6 cellular contexts compared by ENCODE assay signal in the genomic region with DNA sequence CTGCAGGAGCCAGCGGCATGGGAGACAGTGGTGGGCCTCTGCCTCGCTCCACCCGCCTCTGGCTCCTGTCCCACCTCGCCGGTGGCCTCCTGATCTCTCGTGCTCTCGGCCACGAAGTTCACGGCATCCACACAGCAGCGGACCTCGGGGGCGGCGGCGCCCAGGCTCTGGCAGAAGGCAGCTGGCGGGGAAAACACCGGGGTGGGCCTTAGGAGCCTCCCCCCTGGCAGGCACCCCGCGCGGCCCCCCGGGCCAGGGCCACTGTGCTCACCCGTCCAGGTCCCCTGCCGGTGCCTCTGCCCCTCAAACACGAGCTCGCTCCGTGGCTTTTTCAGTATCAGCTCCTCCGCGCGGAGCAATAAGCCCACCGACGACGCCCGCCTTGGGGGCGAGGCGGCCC. TPM values are rescaled to one million over a fixed set of nuclear protein-coding genes. Genes with fewer than 3 reads are reported as not detected.
A peak's percentile ranks its signal among the peaks of the same experiment; 100 is the strongest.
DNase-seq lines count a peak whose midpoint lies in the region; ATAC-seq and TF ChIP-seq lines count a peak whose summit lies in the region.

No MANE protein-coding gene starts in this region.

- no peak for DNase-seq in activated T-cell treated with anti-CD3 and anti-CD28 coated beads, Interleukin-2, amount 50 U/mL, for 72 hours
- DNase-seq in activated T-cell treated with anti-CD3 and anti-CD28 coated beads, Interleukin-2, amount 50 U/mL, for 48 hours, result no peak
- peak; percentile 48 for DNase-seq in glutamatergic neuron
- DNase-seq in tibial artery, result no peak
- no peak for DNase-seq in NCI-H446 treated with DMSO at 0.1 percent for 48 hours (lab: John Stamatoyannopoulos, UW)
- no peak for DNase-seq in AML-193 (lab: John Stamatoyannopoulos, UW)

- H3K36me3 ChIP-seq in tibial artery, result peaks cover 30 to 38% (median 34%) of the 10 kb centered on the region in 3 donors

- peaks cover 0 to 7% of the 10 kb centered on the region in 2 donors for H3K36me3 Mint-ChIP-seq in activated T-cell treated with anti-CD3 and anti-CD28 coated beads, Interleukin-2, amount 50 U/mL, for 72 hours (ENCODE audit: insufficient read depth in 2 of 2)
- H3K36me3 Mint-ChIP-seq in glutamatergic neuron (ENCODE audit: unreplicated experiment), result no peaks in the 10 kb centered on the region

- H3K4me1 ChIP-seq in tibial artery, result peaks cover 0 to 45% (median 20%) of the 10 kb centered on the region in 4 donors

- H3K4me3 ChIP-seq in tibial artery, result peak overlapping the region; percentile 49 to 59

- H3K27ac ChIP-seq in tibial artery, result peak overlapping the region in 1 of 2 donors; percentile 33

- peaks cover 0 to 36% of the 10 kb centered on the region in 2 donors for H3K27me3 ChIP-seq in tibial artery

- no peaks in the 10 kb centered on the region for H3K9me3 ChIP-seq in tibial artery

- no peak for TF ChIP-seq CTCF in glutamatergic neuron (IDR thresholded peaks at IDR 0.05; ENCODE audit: partially characterized antibody, unreplicated experiment)
- TF ChIP-seq CTCF in tibial artery (IDR thresholded peaks at IDR 0.05), result no peak

- intact Hi-C loops in tibial artery (cut with DNase I; ENCODE audit: low total_unique reads), result no loop called here

- peaks cover 30% of the 10 kb centered on the region for H3K4me1 Mint-ChIP-seq in activated T-cell treated with anti-CD3 and anti-CD28 coated beads, Interleukin-2, amount 50 U/mL, for 72 hours (ENCODE audit: low read depth)
- H3K4me1 Mint-ChIP-seq in glutamatergic neuron (ENCODE audit: low read depth, unreplicated experiment), result peaks cover 10% of the 10 kb centered on the region

- no peak for ATAC-seq in activated T-cell treated with anti-CD3 and anti-CD28 coated beads, Interleukin-2, amount 50 U/mL, for 72 hours (replicated peaks in 1 of 2)

- H3K9me3 Mint-ChIP-seq in activated T-cell treated with anti-CD3 and anti-CD28 coated beads, Interleukin-2, amount 50 U/mL, for 72 hours, result no peaks in the 10 kb centered on the region
- H3K9me3 Mint-ChIP-seq in glutamatergic neuron (ENCODE audit: unreplicated experiment), result peaks cover 4% of the 10 kb centered on the region

- peak overlapping the region; percentile 73 to 86 for H3K4me3 Mint-ChIP-seq in activated T-cell treated with anti-CD3 and anti-CD28 coated beads, Interleukin-2, amount 50 U/mL, for 72 hours
- H3K4me3 Mint-ChIP-seq in glutamatergic neuron (ENCODE audit: unreplicated experiment), result no peak overlapping the region

- H3K27ac Mint-ChIP-seq in activated T-cell treated with anti-CD3 and anti-CD28 coated beads, Interleukin-2, amount 50 U/mL, for 72 hours, result no peak overlapping the region
- no peak overlapping the region for H3K27ac Mint-ChIP-seq in glutamatergic neuron (ENCODE audit: unreplicated experiment)

- H3K27me3 Mint-ChIP-seq in activated T-cell treated with anti-CD3 and anti-CD28 coated beads, Interleukin-2, amount 50 U/mL, for 72 hours (ENCODE audit: low read depth), result no peaks in the 10 kb centered on the region
- H3K27me3 Mint-ChIP-seq in glutamatergic neuron (ENCODE audit: unreplicated experiment), result peaks cover 20% of the 10 kb centered on the region

RNA-seq across cellular contexts. Expression of a gene that starts 0.4 kb away (rescaled TPM):
- 1 to 10 TPM; 3.4 to 4.7 TPM for total RNA-seq in activated T-cell treated with anti-CD3 and anti-CD28 coated beads, Interleukin-2, amount 50 U/mL, for 72 hours
- 11.1 TPM for total RNA-seq in glutamatergic neuron (ENCODE audit: unreplicated experiment)

RNA-seq across cellular contexts. Expression of a gene that starts 4.0 kb away (rescaled TPM):
- total RNA-seq in activated T-cell treated with anti-CD3 and anti-CD28 coated beads, Interleukin-2, amount 50 U/mL, for 72 hours, result under 1 TPM; 0.60 to 0.89 TPM
- total RNA-seq in glutamatergic neuron (ENCODE audit: unreplicated experiment), result 0.69 TPM

RNA-seq across cellular contexts. Expression of a gene that starts 33.1 kb away (rescaled TPM):
- total RNA-seq in activated T-cell treated with anti-CD3 and anti-CD28 coated beads, Interleukin-2, amount 50 U/mL, for 72 hours, result under 1 TPM in 1 of 2 donors, not detected in 1; 0.26 TPM
- total RNA-seq in glutamatergic neuron (ENCODE audit: unreplicated experiment), result 0.47 TPM

RNA-seq across cellular contexts. Expression of a gene that starts 40.9 kb away (rescaled TPM):
- 10 to 100 TPM; 40.4 to 43.8 TPM for total RNA-seq in activated T-cell treated with anti-CD3 and anti-CD28 coated beads, Interleukin-2, amount 50 U/mL, for 72 hours
- 72.2 TPM for total RNA-seq in glutamatergic neuron (ENCODE audit: unreplicated experiment)

RNA-seq across cellular contexts. Expression of a gene that starts 41.1 kb away (rescaled TPM):
- 100 to 1,000 TPM; 176 to 201 TPM for total RNA-seq in activated T-cell treated with anti-CD3 and anti-CD28 coated beads, Interleukin-2, amount 50 U/mL, for 72 hours
- total RNA-seq in glutamatergic neuron (ENCODE audit: unreplicated experiment), result 96.1 TPM
